In the genomic region with DNA sequence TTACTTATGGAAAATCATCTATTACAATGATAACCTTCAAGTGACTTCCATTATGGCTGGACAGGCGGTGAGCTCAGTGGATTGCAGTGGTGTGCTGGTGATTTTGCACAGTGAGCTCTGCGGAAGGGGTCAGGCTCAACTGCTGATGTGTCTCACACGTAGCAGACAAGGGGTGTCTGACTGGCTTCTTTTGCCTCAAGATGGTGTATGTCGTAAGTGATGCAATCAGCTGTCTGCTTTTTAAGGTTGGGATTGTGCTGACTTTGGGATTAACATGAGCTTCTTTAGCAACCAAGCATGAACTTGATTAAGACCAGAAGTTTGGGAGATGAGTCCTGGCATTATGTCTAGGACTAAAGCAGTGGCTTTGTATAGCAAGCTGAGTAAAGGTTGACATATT, we compare ENCODE assay signal across 1 cellular context.
TF ChIP-seq lines count a peak whose summit lies in the region.

No MANE protein-coding gene starts in this region.

TF ChIP-seq in K562, 482 proteins besides CTCF, POLR2A, EP300 and RAD21:
- TF ChIP-seq DIDO1 (tag; IDR thresholded peaks at IDR 0.05; ENCODE audit: low read depth): no peak
- no peak for TF ChIP-seq CREM (IDR thresholded peaks at IDR 0.05; ENCODE audit: low read depth)
- TF ChIP-seq, protein P1, sequence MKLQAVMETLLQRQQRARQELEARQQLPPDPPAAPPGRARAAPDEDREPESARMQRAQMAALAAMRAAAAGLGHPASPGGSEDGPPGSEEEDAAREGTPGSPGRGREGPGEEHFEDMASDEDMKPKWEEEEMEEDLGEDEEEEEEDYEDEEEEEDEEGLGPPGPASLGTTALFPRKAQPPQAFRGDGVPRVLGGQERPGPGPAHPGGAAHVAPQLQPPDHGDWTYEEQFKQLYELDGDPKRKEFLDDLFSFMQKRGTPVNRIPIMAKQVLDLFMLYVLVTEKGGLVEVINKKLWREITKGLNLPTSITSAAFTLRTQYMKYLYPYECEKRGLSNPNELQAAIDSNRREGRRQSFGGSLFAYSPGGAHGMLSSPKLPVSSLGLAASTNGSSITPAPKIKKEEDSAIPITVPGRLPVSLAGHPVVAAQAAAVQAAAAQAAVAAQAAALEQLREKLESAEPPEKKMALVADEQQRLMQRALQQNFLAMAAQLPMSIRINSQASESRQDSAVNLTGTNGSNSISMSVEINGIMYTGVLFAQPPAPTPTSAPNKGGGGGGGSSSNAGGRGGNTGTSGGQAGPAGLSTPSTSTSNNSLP (IDR thresholded peaks at IDR 0.05; ENCODE audit: borderline replicate concordance, low read depth, low read length): no peak
- peak; percentile 71 for TF ChIP-seq ZNF316 (IDR thresholded peaks at IDR 0.05)
- TF ChIP-seq KDM2B (CRISPR knock-in tag; IDR thresholded peaks at IDR 0.05): no peak
- TF ChIP-seq, protein P2, sequence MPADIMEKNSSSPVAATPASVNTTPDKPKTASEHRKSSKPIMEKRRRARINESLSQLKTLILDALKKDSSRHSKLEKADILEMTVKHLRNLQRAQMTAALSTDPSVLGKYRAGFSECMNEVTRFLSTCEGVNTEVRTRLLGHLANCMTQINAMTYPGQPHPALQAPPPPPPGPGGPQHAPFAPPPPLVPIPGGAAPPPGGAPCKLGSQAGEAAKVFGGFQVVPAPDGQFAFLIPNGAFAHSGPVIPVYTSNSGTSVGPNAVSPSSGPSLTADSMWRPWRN (IDR thresholded peaks at IDR 0.05; ENCODE audit: low read depth): no peak
- no peak for TF ChIP-seq PHF21A (IDR thresholded peaks at IDR 0.05; ENCODE audit: borderline replicate concordance, low read depth)
- TF ChIP-seq ZNF695 (CRISPR knock-in tag; IDR thresholded peaks at IDR 0.05): no peak
- TF ChIP-seq, protein P3, sequence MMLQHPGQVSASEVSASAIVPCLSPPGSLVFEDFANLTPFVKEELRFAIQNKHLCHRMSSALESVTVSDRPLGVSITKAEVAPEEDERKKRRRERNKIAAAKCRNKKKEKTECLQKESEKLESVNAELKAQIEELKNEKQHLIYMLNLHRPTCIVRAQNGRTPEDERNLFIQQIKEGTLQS (IDR thresholded peaks at IDR 0.05): peak; percentile 87
- TF ChIP-seq, protein P3 (CRISPR knock-in tag; conservative IDR thresholded peaks at IDR 0.05): no peak
- peak; percentile 75 for TF ChIP-seq CEBPG (CRISPR knock-in tag; IDR thresholded peaks at IDR 0.05)
- peak; percentile 81 to 87 for TF ChIP-seq CEBPG (tag; conservative IDR thresholded peaks at IDR 0.05 in 1 of 2, IDR thresholded peaks at IDR 0.05 in 1 of 2)
- TF ChIP-seq, protein P4, sequence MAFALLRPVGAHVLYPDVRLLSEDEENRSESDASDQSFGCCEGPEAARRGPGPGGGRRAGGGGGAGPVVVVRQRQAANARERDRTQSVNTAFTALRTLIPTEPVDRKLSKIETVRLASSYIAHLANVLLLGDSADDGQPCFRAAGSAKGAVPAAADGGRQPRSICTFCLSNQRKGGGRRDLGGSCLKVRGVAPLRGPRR (CRISPR knock-in tag; IDR thresholded peaks at IDR 0.05): no peak
- no peak for TF ChIP-seq MEIS2 (IDR thresholded peaks at IDR 0.05; ENCODE audit: partially characterized antibody)
- no peak for TF ChIP-seq DDX20 (tag; IDR thresholded peaks at IDR 0.05; ENCODE audit: low read depth)
- peak; percentile 75 for TF ChIP-seq CEBPB (tag; IDR thresholded peaks at IDR 0.05)
- 0 out of 2 replicates have a peak, but pooled peaks have one; percentile 12 for TF ChIP-seq MAFK (IDR thresholded peaks at IDR 0.05; ENCODE audit: low read length)
- no peak for TF ChIP-seq EZH2 (IDR thresholded peaks at IDR 0.05; ENCODE audit: borderline replicate concordance, low read depth, low read length)
- peak; percentile 60; the same call in 1 of the 2 replicates for TF ChIP-seq C11orf30 (IDR thresholded peaks at IDR 0.05; ENCODE audit: low read depth)
- TF ChIP-seq NR2F6 (CRISPR knock-in tag; IDR thresholded peaks at IDR 0.05): no peak
- no peak for TF ChIP-seq SMARCC2 (IDR thresholded peaks at IDR 0.05; ENCODE audit: low read depth)
- TF ChIP-seq ZNF174 (CRISPR knock-in tag; IDR thresholded peaks at IDR 0.05): no peak
- TF ChIP-seq, protein P5, sequence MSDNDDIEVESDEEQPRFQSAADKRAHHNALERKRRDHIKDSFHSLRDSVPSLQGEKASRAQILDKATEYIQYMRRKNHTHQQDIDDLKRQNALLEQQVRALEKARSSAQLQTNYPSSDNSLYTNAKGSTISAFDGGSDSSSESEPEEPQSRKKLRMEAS (CRISPR knock-in tag; IDR thresholded peaks at IDR 0.05): no peak
- 0 out of 2 replicates have a peak, but pooled peaks have one; percentile 21 for TF ChIP-seq DMBX1 (CRISPR knock-in tag; IDR thresholded peaks at IDR 0.05; ENCODE audit: borderline replicate concordance)
